1 cellular context compared by ENCODE assay signal in genomic region chr17:74369221-74369620, GRCh38.
TF ChIP-seq lines count a peak whose summit lies in the region.

No MANE protein-coding gene starts in this region.

TF ChIP-seq in HCT116, 20 proteins besides CTCF, POLR2A, EP300 and RAD21 (continued from another document):
- TF ChIP-seq REST (IDR thresholded peaks at IDR 0.05; ENCODE audit: low read depth) (no peak), CEBPB (IDR thresholded peaks at IDR 0.05; ENCODE audit: low read depth) (no peak), EZH2phosphoT487 (IDR thresholded peaks at IDR 0.05; ENCODE audit: borderline replicate concordance) (no peak), ZFX (IDR thresholded peaks at IDR 0.05) (no peak)
